ENCODE assay signal across 15 cellular contexts in genomic region chr10:14153570-14154055, GRCh38.
DNase-seq lines count a peak whose midpoint lies in the region; TF ChIP-seq lines count a peak whose summit lies in the region.
"Had no signal": no experiment of that assay in that cellular context is flagged by ENCODE, and none has a peak within 500 bp of the region (broad histone marks: within the 10 kb centered on the region; RNA-seq: fewer than 3 reads in every experiment).

No MANE protein-coding gene starts in this region.

- H3K27me3 Mint-ChIP-seq in neural crest cell (ENCODE audit: low read depth), result no peaks in the 10 kb centered on the region
- peaks cover 2% of the 10 kb centered on the region for H3K27me3 Mint-ChIP-seq in endothelial cell (ENCODE audit: unreplicated experiment)

- H3K36me3 Mint-ChIP-seq in neural crest cell (ENCODE audit: low read depth) (peaks cover 14% of the 10 kb centered on the region), endothelial cell (ENCODE audit: low read depth, unreplicated experiment) (no peaks in the 10 kb centered on the region)
- H3K36me3 Mint-ChIP-seq: CD4-positive, CD25-positive, alpha-beta regulatory T cell had no signal

- H3K4me3 Mint-ChIP-seq in neural crest cell (no peak overlapping the region), endothelial cell (ENCODE audit: unreplicated experiment) (no peak overlapping the region)
- H3K4me3 Mint-ChIP-seq: activated CD8-positive, alpha-beta T cell treated with anti-CD3 and anti-CD28 coated beads for 36 hours; activated naive CD4-positive, alpha-beta T cell treated with anti-CD3 and anti-CD28 coated beads for 36 hours; CD4-positive, CD25-positive, alpha-beta regulatory T cell had no signal

- no peak for TF ChIP-seq CTCF in neural crest cell (conservative IDR thresholded peaks at IDR 0.05)
- no peak for TF ChIP-seq CTCF in endothelial cell (IDR thresholded peaks at IDR 0.05; ENCODE audit: unreplicated experiment)

- H3K27ac Mint-ChIP-seq in neural crest cell (ENCODE audit: unreplicated experiment) (peak overlapping the region; percentile 80), endothelial cell (ENCODE audit: unreplicated experiment) (no peak overlapping the region)
- H3K27ac Mint-ChIP-seq: activated CD8-positive, alpha-beta T cell treated with anti-CD3 and anti-CD28 coated beads for 36 hours; activated naive CD4-positive, alpha-beta T cell treated with anti-CD3 and anti-CD28 coated beads for 36 hours; CD4-positive, CD25-positive, alpha-beta regulatory T cell had no signal

- DNase-seq in H4 (ENCODE audit: low spot score), result peak; percentile 11
- DNase-seq in SK-MEL-5 (ENCODE audit: low read depth, low spot score), result peak; percentile 65
- peak; percentile 7 for DNase-seq in glomerular endothelial cell (ENCODE audit: extremely low read depth, low read depth, low spot score)
- no peak for DNase-seq in neural crest cell (ENCODE audit: low read depth, low spot score)
- DNase-seq in activated effector memory CD4-positive, alpha-beta T cell treated with Interleukin-2 at 50 U/mL for 16 hours, result no peak
- no peak for DNase-seq in ureter (ENCODE audit: low spot score)
- no peak for DNase-seq in activated naive CD4-positive, alpha-beta T cell treated with anti-CD3 and anti-CD28 coated beads, Interleukin-2, amount 50 U/mL, for 16 hours
- DNase-seq in endothelial cell (ENCODE audit: low spot score), result no peak
- DNase-seq: activated CD8-positive, alpha-beta T cell treated with anti-CD3 and anti-CD28 coated beads for 36 hours; activated naive CD4-positive, alpha-beta T cell treated with anti-CD3 and anti-CD28 coated beads for 36 hours; CD4-positive, CD25-positive, alpha-beta regulatory T cell; kidney glomerular epithelial cell; NCI-H2081; OCI-M1; T-helper 2 cell had no signal

- in situ Hi-C loops in SK-MEL-5 (cut with HindIII; ENCODE audit: low pct_unique_long_range_greater_than_20kb, low sequenced_read_pairs), result no loop called here

- H3K9me3 Mint-ChIP-seq in neural crest cell, result peaks cover 21% of the 10 kb centered on the region
- no peaks in the 10 kb centered on the region for H3K9me3 Mint-ChIP-seq in endothelial cell (ENCODE audit: unreplicated experiment)

- H3K4me1 Mint-ChIP-seq in neural crest cell (peaks cover 20% of the 10 kb centered on the region), endothelial cell (ENCODE audit: unreplicated experiment) (peaks cover 3% of the 10 kb centered on the region)
- H3K4me1 Mint-ChIP-seq: CD4-positive, CD25-positive, alpha-beta regulatory T cell had no signal

Comparison
In these comparisons a context has a peak if more than half of its experiments do, and no peak if none do; other contexts are left out.
1. DNase-seq: peak in H4 (single experiment), SK-MEL-5 (single experiment) and glomerular endothelial cell (single experiment); none in neural crest cell (single experiment), activated effector memory CD4-positive, alpha-beta T cell treated with Interleukin-2 at 50 U/mL for 16 hours (single experiment), ureter (single experiment), activated naive CD4-positive, alpha-beta T cell treated with anti-CD3 and anti-CD28 coated beads, Interleukin-2, amount 50 U/mL, for 16 hours (single experiment) and endothelial cell (single experiment).